ENCODE assay signal across 18 cellular contexts in genomic region chr2:1656326-1656960, GRCh38.
A peak's percentile ranks its signal among the peaks of the same experiment; 100 is the strongest.
DNase-seq lines count a peak whose midpoint lies in the region; ATAC-seq and TF ChIP-seq lines count a peak whose summit lies in the region.
"Had no signal": no experiment of that assay in that cellular context is flagged by ENCODE, and none has a peak within 500 bp of the region (broad histone marks: within the 10 kb centered on the region; RNA-seq: fewer than 3 reads in every experiment).

No MANE protein-coding gene starts in this region.

- WGBS in esophagus muscularis mucosa, result 92% methylated on average over 6 of the region's 6 CpGs

- TF ChIP-seq RAD21 in HCT116 (IDR thresholded peaks at IDR 0.05; ENCODE audit: low read depth), result no peak

- peaks cover 0 to 2% (median 0%) of the 10 kb centered on the region in 7 donors for H3K4me1 Mint-ChIP-seq in naive thymus-derived CD4-positive, alpha-beta T cell
- H3K4me1 Mint-ChIP-seq: central memory CD8-positive, alpha-beta T cell had no signal

- RAD21 ChIA-PET in HCT116 (lab: Charles Lee; ENCODE audit: low non-redundant PET in 1 of 2, low total read pairs in 2 of 2, uncharacterized antibody in 2 of 2, unreplicated experiment in 2 of 2), result no interaction called here

- H3K4me1 ChIP-seq in A673 (ENCODE audit: insufficient read depth, low read length, poor library complexity, severe bottlenecking), result no peaks in the 10 kb centered on the region
- no peaks in the 10 kb centered on the region for H3K4me1 ChIP-seq in HCT116 (ENCODE audit: control insufficient read depth in 1 of 2, insufficient read depth in 2 of 2, low read length in 2 of 2)
- peaks cover 15 to 47% of the 10 kb centered on the region in 2 donors for H3K4me1 ChIP-seq in ascending aorta
- H3K4me1 ChIP-seq in naive thymus-derived CD4-positive, alpha-beta T cell (ENCODE audit: control insufficient read depth in 2 of 2, insufficient read depth in 2 of 2, low read length in 2 of 2), result no peaks in the 10 kb centered on the region
- H3K4me1 ChIP-seq in vagina, result peaks cover 21% of the 10 kb centered on the region
- peaks cover 28 to 36% (median 34%) of the 10 kb centered on the region in 4 donors for H3K4me1 ChIP-seq in esophagus muscularis mucosa

- peaks cover 51% of the 10 kb centered on the region for H3K36me3 ChIP-seq in A673 (ENCODE audit: insufficient read depth, low read length, poor library complexity, severe bottlenecking)
- H3K36me3 ChIP-seq in HCT116 (ENCODE audit: control insufficient read depth in 1 of 2, insufficient read depth in 2 of 2, low read length in 2 of 2), result no peaks in the 10 kb centered on the region; a peak in 1 of 4 replicates
- peaks cover 17 to 32% of the 10 kb centered on the region in 2 donors for H3K36me3 ChIP-seq in ascending aorta
- H3K36me3 ChIP-seq in naive thymus-derived CD4-positive, alpha-beta T cell (ENCODE audit: control insufficient read depth in 2 of 3, insufficient read depth in 3 of 3, low read length in 3 of 3), result no peaks in the 10 kb centered on the region
- peaks cover 3 to 14% of the 10 kb centered on the region in 2 donors for H3K36me3 ChIP-seq in vagina
- peaks cover 13 to 39% (median 32%) of the 10 kb centered on the region in 4 donors for H3K36me3 ChIP-seq in esophagus muscularis mucosa

- no peak overlapping the region for H3K27ac Mint-ChIP-seq in naive thymus-derived CD4-positive, alpha-beta T cell
- H3K27ac Mint-ChIP-seq: IgD-negative memory B cell had no signal

- no peak for TF ChIP-seq EP300 in esophagus muscularis mucosa (IDR thresholded peaks at IDR 0.05)

- POLR2A ChIA-PET in A673 (lab: Charles Lee; ENCODE audit: low non-redundant PET), result no interaction called here
- POLR2A ChIA-PET in HCT116 (lab: Charles Lee), result no interaction called here
- POLR2A ChIA-PET in naive thymus-derived CD4-positive, alpha-beta T cell (lab: Charles Lee), result no interaction called here

- no peak overlapping the region for H3K9ac ChIP-seq in HCT116 (ENCODE audit: low read length)

- CTCF ChIA-PET in A673 (lab: Charles Lee) (no interaction called here), HCT116 (lab: Charles Lee) (no interaction called here)
- CTCF ChIA-PET in naive thymus-derived CD4-positive, alpha-beta T cell (lab: Charles Lee), result no interaction called here

- H3K4me2 ChIP-seq in HCT116 (ENCODE audit: low read length), result no peak overlapping the region

- H4K20me1 ChIP-seq in HCT116 (ENCODE audit: insufficient read depth), result no peaks in the 10 kb centered on the region

- H3K9me3 Mint-ChIP-seq in naive thymus-derived CD4-positive, alpha-beta T cell, result peaks cover 0 to 2% (median 0%) of the 10 kb centered on the region in 11 donors
- H3K9me3 Mint-ChIP-seq: central memory CD8-positive, alpha-beta T cell; IgD-negative memory B cell had no signal

- H3K9me3 ChIP-seq in A673 (ENCODE audit: low read depth, low read length, poor library complexity, severe bottlenecking), result no peaks in the 10 kb centered on the region
- no peaks in the 10 kb centered on the region for H3K9me3 ChIP-seq in HCT116 (ENCODE audit: control insufficient read depth in 1 of 2, insufficient read depth in 1 of 2, low read depth in 1 of 2, low read length in 2 of 2)
- H3K9me3 ChIP-seq in ascending aorta, result no peaks in the 10 kb centered on the region
- H3K9me3 ChIP-seq in naive thymus-derived CD4-positive, alpha-beta T cell (ENCODE audit: control insufficient read depth in 2 of 3, low read length in 3 of 3), result no peaks in the 10 kb centered on the region
- H3K9me3 ChIP-seq in vagina, result no peaks in the 10 kb centered on the region
- no peaks in the 10 kb centered on the region for H3K9me3 ChIP-seq in esophagus muscularis mucosa
- H3K9me3 ChIP-seq: lower lobe of right lung, SJCRH30 had no signal

- H3K27me3 ChIP-seq in A673 (replicated peaks; ENCODE audit: insufficient read depth, low read depth, low read length, poor library complexity) (no peaks in the 10 kb centered on the region), HCT116 (ENCODE audit: insufficient read depth, low read length) (no peaks in the 10 kb centered on the region), ascending aorta (no peaks in the 10 kb centered on the region), vagina (no peaks in the 10 kb centered on the region), esophagus muscularis mucosa (no peaks in the 10 kb centered on the region)
- H3K27me3 ChIP-seq in naive thymus-derived CD4-positive, alpha-beta T cell (ENCODE audit: control insufficient read depth in 2 of 2, insufficient read depth in 2 of 2, low read length in 2 of 2), result no peaks in the 10 kb centered on the region
- H3K27me3 ChIP-seq: SJCRH30 had no signal

- DNase-seq in A673 (ENCODE audit: low spot score) (no peak), HCT116 (ENCODE audit: low read depth, low spot score) (no peak), ascending aorta (ENCODE audit: low spot score in 2 of 2) (peak in 1 of 2 donors; percentile 60), vagina (ENCODE audit: extremely low spot score in 2 of 2) (no peak), esophagus muscularis mucosa (ENCODE audit: extremely low spot score) (no peak), SW 1271 (lab: John Stamatoyannopoulos, UW) (no peak)
- DNase-seq in naive thymus-derived CD4-positive, alpha-beta T cell, result no peak
- DNase-seq: activated naive CD4-positive, alpha-beta T cell treated with anti-CD3 and anti-CD28 coated beads, Interleukin-2, amount 50 U/mL, for 16 hours; DMS 273 treated with DMSO at 0.1 percent for 48 hours; hippocampal formation; lower lobe of right lung; NCI-H1417; NCI-H524 had no signal

- H3K27ac ChIP-seq in A673 (ENCODE audit: low read depth, low read length, poor library complexity, severe bottlenecking), result no peak overlapping the region
- no peak overlapping the region for H3K27ac ChIP-seq in HCT116 (ENCODE audit: low read depth, low read length)
- peak overlapping the region; percentile 94 to 97 for H3K27ac ChIP-seq in ascending aorta
- H3K27ac ChIP-seq in naive thymus-derived CD4-positive, alpha-beta T cell (ENCODE audit: low read depth, low read length), result no peak overlapping the region
- H3K27ac ChIP-seq in vagina, result no peak overlapping the region
- no peak overlapping the region for H3K27ac ChIP-seq in esophagus muscularis mucosa (replicated peaks in 1 of 4)
- H3K27ac ChIP-seq: lower lobe of right lung, SJCRH30, VCaP had no signal

- H2AFZ ChIP-seq in HCT116 (ENCODE audit: low read depth, low read length, poor library complexity, severe bottlenecking), result no peak overlapping the region

- H3K9me2 ChIP-seq in HCT116 (ENCODE audit: insufficient read depth), result no peaks in the 10 kb centered on the region

- TF ChIP-seq CTCF in A673 (conservative IDR thresholded peaks at IDR 0.05; ENCODE audit: low read depth, low read length), result 0 out of 2 replicates have a peak, but pooled peaks have one; percentile 15
- no peak for TF ChIP-seq CTCF in HCT116 (IDR thresholded peaks at IDR 0.05 in 2 of 3, conservative IDR thresholded peaks at IDR 0.05 in 1 of 3; ENCODE audit: borderline replicate concordance in 1 of 3, insufficient read depth in 1 of 3, low read depth in 2 of 3, low read length in 2 of 3)
- no peak for TF ChIP-seq CTCF in ascending aorta (IDR thresholded peaks at IDR 0.05)
- no peak for TF ChIP-seq CTCF in vagina (IDR thresholded peaks at IDR 0.05)
- no peak for TF ChIP-seq CTCF in esophagus muscularis mucosa (IDR thresholded peaks at IDR 0.05)

- peaks cover 0 to 29% (median 6%) of the 10 kb centered on the region in 5 donors for H3K27me3 Mint-ChIP-seq in naive thymus-derived CD4-positive, alpha-beta T cell
- H3K27me3 Mint-ChIP-seq: central memory CD8-positive, alpha-beta T cell had no signal

- no peaks in the 10 kb centered on the region for H3K36me3 Mint-ChIP-seq in naive thymus-derived CD4-positive, alpha-beta T cell
- H3K36me3 Mint-ChIP-seq: IgD-negative memory B cell had no signal

- peak; percentile 59; the same call in 1 of the 2 replicates for ATAC-seq in HCT116
- ATAC-seq in naive thymus-derived CD4-positive, alpha-beta T cell, result peak; percentile 16
- no peak for ATAC-seq in HG03159 (IDR thresholded peaks at IDR 0.05; ENCODE audit: unreplicated experiment)

- H3K79me2 ChIP-seq in HCT116 (ENCODE audit: insufficient read depth, low read length), result no peaks in the 10 kb centered on the region

- TF ChIP-seq POLR2A in HCT116 (IDR thresholded peaks at IDR 0.05; ENCODE audit: borderline replicate concordance, extremely low read depth, insufficient read depth, insufficient read length) (no peak), vagina (IDR thresholded peaks at IDR 0.05) (no peak), esophagus muscularis mucosa (IDR thresholded peaks at IDR 0.05; ENCODE audit: low read depth) (no peak)

- intact Hi-C loops in A673 (cut with micrococcal nuclease; ENCODE audit: unreplicated experiment) (no loop called here), HCT116 (cut with micrococcal nuclease) (no loop called here), ascending aorta (cut with DNase I) (loop anchor here (1.0 to 10.0 kb wide), 3 partner anchors 66 to 1808 kb away; partner anchors contain the start of gene PXDN), vagina (cut with DNase I) (loop anchor here (10.0 kb wide), 1 partner anchor 1918 kb away; the partner anchor contains the start of gene RPS7), esophagus muscularis mucosa (cut with DNase I) (no loop called here)
- intact Hi-C loops in naive thymus-derived CD4-positive, alpha-beta T cell (cut with micrococcal nuclease), result no loop called here

- BruUV-seq in A673 (replicated peaks; lab: Mats Ljungman, UMichigan), result no TSS peak
- no TSS peak for BruUV-seq in HCT116 (replicated peaks; lab: Mats Ljungman, UMichigan)

- H3K4me3 ChIP-seq in A673 (ENCODE audit: low read depth, low read length, poor library complexity, severe bottlenecking) (no peak overlapping the region), HCT116 (replicated peaks in 1 of 2; ENCODE audit: low read depth in 1 of 2, low read length in 2 of 2) (no peak overlapping the region), ascending aorta (no peak overlapping the region), vagina (no peak overlapping the region), esophagus muscularis mucosa (no peak overlapping the region)
- no peak overlapping the region for H3K4me3 ChIP-seq in naive thymus-derived CD4-positive, alpha-beta T cell (ENCODE audit: low read length)
- H3K4me3 ChIP-seq: lower lobe of right lung, SJCRH30 had no signal

- H3K4me3 Mint-ChIP-seq in naive thymus-derived CD4-positive, alpha-beta T cell, result no peak overlapping the region
- H3K4me3 Mint-ChIP-seq: central memory CD8-positive, alpha-beta T cell; IgD-negative memory B cell had no signal

TF ChIP-seq in HCT116, 20 proteins besides CTCF, POLR2A, EP300 and RAD21:
- no peak for TF ChIP-seq SP1 (IDR thresholded peaks at IDR 0.05; ENCODE audit: low read depth)
- TF ChIP-seq YY1 (IDR thresholded peaks at IDR 0.05; ENCODE audit: extremely low read depth, insufficient replicate concordance, low read depth, low read length), result no peak
- TF ChIP-seq ZFX (IDR thresholded peaks at IDR 0.05), result no peak
- no peak for TF ChIP-seq EZH2phosphoT487 (IDR thresholded peaks at IDR 0.05; ENCODE audit: borderline replicate concordance)
- no peak for TF ChIP-seq POLR2AphosphoS5 (IDR thresholded peaks at IDR 0.05; ENCODE audit: low read depth, low read length)

Comparison
In these comparisons a context has a peak if more than half of its experiments do, and no peak if none do; other contexts are left out.
1. H3K27ac ChIP-seq: peak in ascending aorta (2 of 2); none in A673 (single experiment), HCT116 (single experiment), naive thymus-derived CD4-positive, alpha-beta T cell (single experiment), vagina (single experiment) and esophagus muscularis mucosa (0 of 4).
2. intact Hi-C loops: an anchor here in ascending aorta (1.0 to 10.0 kb wide) and vagina (10.0 kb wide); none called in A673, HCT116, naive thymus-derived CD4-positive, alpha-beta T cell and esophagus muscularis mucosa.